ENCODE assay signal across 1 cellular context in the genomic region with DNA sequence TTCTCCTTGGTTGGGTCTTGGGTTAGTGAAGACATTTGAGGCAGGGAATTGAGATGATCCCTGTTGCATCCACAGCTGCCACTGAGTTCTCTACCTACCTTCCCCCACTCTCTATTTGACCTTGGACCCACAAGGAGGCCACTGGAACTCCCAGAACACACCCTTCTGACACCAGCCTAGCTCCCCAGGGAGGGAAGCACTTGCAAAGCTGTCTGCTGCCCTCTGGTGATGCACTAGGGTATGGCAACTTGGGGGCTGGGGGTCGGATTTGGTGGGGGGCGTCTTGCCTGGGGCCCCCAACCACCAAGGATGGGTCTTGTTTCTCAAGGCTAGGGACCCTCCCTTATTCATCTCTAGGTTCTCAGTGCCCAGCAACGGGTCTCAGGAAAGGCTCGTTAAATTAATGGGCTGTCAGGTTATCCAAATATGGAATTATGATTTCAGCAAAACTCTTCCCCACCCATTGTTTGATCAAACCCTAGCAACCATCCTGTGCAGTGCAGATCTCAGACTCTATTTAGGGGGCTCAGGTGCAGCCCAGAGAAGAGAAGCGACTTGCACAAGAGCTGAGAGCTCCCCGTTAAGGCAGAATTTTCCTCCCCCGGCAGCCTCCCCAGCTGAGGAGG.
A peak's percentile ranks its signal among the peaks of the same experiment; 100 is the strongest.
TF ChIP-seq lines count a peak whose summit lies in the region.

No MANE protein-coding gene starts in this region.

TF ChIP-seq in K562, 482 proteins besides CTCF, POLR2A, EP300 and RAD21 (continued from another document):
- no peak for TF ChIP-seq ZEB2 (IDR thresholded peaks at IDR 0.05)
- TF ChIP-seq SMC3 (conservative IDR thresholded peaks at IDR 0.05; ENCODE audit: insufficient read depth, low read depth, low read length) = peak; percentile 39; the same call in 1 of the 2 replicates
- no peak for TF ChIP-seq KAT2B (IDR thresholded peaks at IDR 0.05; ENCODE audit: low read depth, low read length)
- TF ChIP-seq ZBTB17 (CRISPR knock-in tag; IDR thresholded peaks at IDR 0.05) = no peak
TF ChIP-seq in K562: peak in this region for 3.
